23 cellular contexts compared by ENCODE assay signal in genomic region chr19:12578641-12579040, GRCh38.
"Had no signal": no experiment of that assay in that cellular context is flagged by ENCODE, and none has a peak within 500 bp of the region (broad histone marks: within the 10 kb centered on the region; RNA-seq: fewer than 3 reads in every experiment).

No MANE protein-coding gene starts in this region.

- DNase-seq: cortex of kidney; effector CD8-positive, alpha-beta T cell; effector memory CD8-positive, alpha-beta T cell; endodermal cell; foreskin keratinocyte; heart left ventricle; hypothalamus; immature natural killer cell; islet precursor cell; kidney; kidney glomerular epithelial cell; left colon; left ventricle myocardium inferior; mammary epithelial cell; mesendoderm; midbrain had no signal

- H3K27me3 Mint-ChIP-seq: dendritic cell treated with granulocyte-macrophage colony-stimulating factor and Interleukin-4, amounts not matched to agents 40 ng/mL and 50 ng/mL, for 4 days; effector memory CD8-positive, alpha-beta T cell; memory B cell had no signal

- ATAC-seq: effector memory CD8-positive, alpha-beta T cell; foreskin keratinocyte; gastroesophageal sphincter; heart left ventricle; left colon; left lobe of liver had no signal

- H3K4me1 Mint-ChIP-seq: endodermal cell had no signal

- H3K4me3 Mint-ChIP-seq: dendritic cell treated with granulocyte-macrophage colony-stimulating factor and Interleukin-4, amounts not matched to agents 40 ng/mL and 50 ng/mL, for 4 days; effector memory CD8-positive, alpha-beta T cell; endodermal cell; immature natural killer cell; memory B cell had no signal

- H3K27ac Mint-ChIP-seq: dendritic cell treated with granulocyte-macrophage colony-stimulating factor and Interleukin-4, amounts not matched to agents 40 ng/mL and 50 ng/mL, for 4 days; effector memory CD8-positive, alpha-beta T cell; endodermal cell; memory B cell had no signal

- FAIRE-seq: endometrium, endothelial cell of umbilical vein, frontal cortex, kidney had no signal
